In the genomic region with DNA sequence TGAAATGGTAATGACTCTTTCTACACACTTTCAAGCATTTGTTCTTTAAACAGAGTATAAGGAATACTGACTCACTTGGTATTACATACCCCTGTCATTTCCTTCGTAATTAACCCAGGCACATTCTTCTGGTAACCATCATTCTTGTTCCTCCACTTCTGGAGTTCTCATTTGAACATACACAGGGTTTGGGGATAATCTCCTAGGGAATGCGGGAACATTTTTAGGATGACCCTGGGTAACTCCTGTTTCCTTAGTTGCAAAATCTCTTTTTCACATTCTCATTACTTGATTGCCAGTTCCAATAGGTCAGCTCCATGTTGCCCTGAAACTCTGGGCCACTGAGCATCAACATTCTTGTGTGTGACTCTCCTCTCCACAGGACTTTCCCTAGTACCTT, we compare ENCODE assay signal across 26 cellular contexts. TPM values are rescaled to one million over a fixed set of nuclear protein-coding genes. Genes with fewer than 3 reads are reported as not detected.
DNase-seq lines count a peak whose midpoint lies in the region; ATAC-seq and TF ChIP-seq lines count a peak whose summit lies in the region.
"Had no signal": no experiment of that assay in that cellular context is flagged by ENCODE, and none has a peak within 500 bp of the region (broad histone marks: within the 10 kb centered on the region; RNA-seq: fewer than 3 reads in every experiment).

No MANE protein-coding gene starts in this region.

- POLR2A ChIA-PET in PC-9 (lab: Charles Lee; ENCODE audit: unreplicated experiment), result no interaction called here

- H2BK120ac ChIP-seq in neuronal stem cell (ENCODE audit: low read depth, low read length), result no peak overlapping the region

- no peak overlapping the region for H4K91ac ChIP-seq in neuronal stem cell (ENCODE audit: low read depth, low read length, poor library complexity)

- intact Hi-C loops in PC-9 (cut with micrococcal nuclease; ENCODE audit: unreplicated experiment) (no loop called here), Right ventricle myocardium inferior (cut with DNase I) (no loop called here)

- peak; percentile 70 for DNase-seq in EH (ENCODE audit: low read depth)
- peak; percentile 41 for DNase-seq in NCI-H226
- peak; percentile 58 for DNase-seq in epithelial cell of esophagus (ENCODE audit: low read depth)
- no peak for DNase-seq in neuronal stem cell (ENCODE audit: low spot score)
- DNase-seq in DMS153 treated with DMSO at 0.1 percent for 48 hours (lab: John Stamatoyannopoulos, UW; ENCODE audit: unreplicated experiment), result no peak
- DNase-seq in GM20000 (ENCODE audit: low spot score), result no peak
- DNase-seq in PC-9, result no peak
- no peak for DNase-seq in Right ventricle myocardium inferior (ENCODE audit: missing footprints)
- DNase-seq: ACHN; activated CD4-positive, alpha-beta T cell treated with anti-CD3 and anti-CD28 coated beads for 48 hours; activated naive CD4-positive, alpha-beta T cell; activated T-cell treated with anti-CD3 and anti-CD28 coated beads, Interleukin-2, amount 50 U/mL, for 4 hours; adrenal gland; Calu3; heart left ventricle; left cardiac atrium; NCI-H1092; NCI-H187 treated with DMSO at 0.1 percent for 48 hours; NCI-H526; occipital lobe; stimulated activated CD4-positive, alpha-beta T cell treated with anti-CD3 and anti-CD28 coated beads, Interleukin-12 subunit alpha, Interleukin-12 subunit beta, amount 100 ng/mL, for 4 hours; stimulated activated naive CD4-positive, alpha-beta T cell treated with Interleukin-2 at 50 U/mL for 16 hours had no signal

- H3K4me2 ChIP-seq in neuronal stem cell (ENCODE audit: insufficient read depth, low read length, poor library complexity, severe bottlenecking) (no peak overlapping the region), PC-9 (no peak overlapping the region)

- no peaks in the 10 kb centered on the region for H3K79me1 ChIP-seq in neuronal stem cell (ENCODE audit: low read depth, low read length)

- BruUV-seq in PC-9 (replicated peaks; lab: Mats Ljungman, UMichigan), result no TSS peak

- H2AFZ ChIP-seq in neuronal stem cell (ENCODE audit: low read length), result no peak overlapping the region
- no peak overlapping the region for H2AFZ ChIP-seq in PC-9

- H3K4me3 ChIP-seq in epithelial cell of esophagus (ENCODE audit: low read length) (no peak overlapping the region), neuronal stem cell (ENCODE audit: low read length in 2 of 2) (no peak overlapping the region), PC-9 (no peak overlapping the region)
- H3K4me3 ChIP-seq: adrenal gland, coronary artery, heart left ventricle, thoracic aorta, vagina had no signal

- H3K9ac ChIP-seq in neuronal stem cell (ENCODE audit: low read depth, low read length, poor library complexity), result no peak overlapping the region

- H3K27me3 ChIP-seq in neuronal stem cell (ENCODE audit: control insufficient read depth in 3 of 3, insufficient read depth in 3 of 3, low read depth in 1 of 3, low read length in 3 of 3), result peaks cover 0 to 5% (median 0%) of the 10 kb centered on the region in 3 experiments
- H3K27me3 ChIP-seq in PC-9 (ENCODE audit: insufficient read depth, low read depth), result no peaks in the 10 kb centered on the region
- H3K27me3 ChIP-seq: adrenal gland, heart left ventricle, vagina had no signal

- no peak overlapping the region for H3K4ac ChIP-seq in neuronal stem cell (ENCODE audit: low read length)

- peak overlapping the region; percentile 47 for H3K27ac ChIP-seq in neuronal stem cell (replicated peaks; ENCODE audit: low read length)
- H3K27ac ChIP-seq in PC-9, result no peak overlapping the region
- H3K27ac ChIP-seq: adrenal gland, C4-2B, coronary artery, heart left ventricle, thoracic aorta, vagina had no signal

- no peaks in the 10 kb centered on the region for H3F3A ChIP-seq in PC-9 (ENCODE audit: insufficient read depth, low read depth)

- H4K20me1 ChIP-seq in PC-9 (ENCODE audit: insufficient read depth), result no peaks in the 10 kb centered on the region

- TF ChIP-seq CTCF in epithelial cell of esophagus (IDR thresholded peaks at IDR 0.05; ENCODE audit: insufficient read depth, low read depth, low read length, missing control alignments) (no peak), GM20000 (IDR thresholded peaks at IDR 0.05; ENCODE audit: extremely low read depth, missing control alignments) (no peak), PC-9 (conservative IDR thresholded peaks at IDR 0.05) (no peak)

- ATAC-seq in Right ventricle myocardium inferior, result no peak
- ATAC-seq: activated T-cell treated with anti-CD3 and anti-CD28 coated beads, Interleukin-2, amount 50 U/mL, for 4 hours; heart left ventricle; left cardiac atrium had no signal

- H3K18ac ChIP-seq in neuronal stem cell (ENCODE audit: low read length), result no peak overlapping the region

- H3K4me1 ChIP-seq in neuronal stem cell (ENCODE audit: control insufficient read depth in 2 of 2, insufficient read depth in 1 of 2, low read depth in 1 of 2, low read length in 2 of 2) (peaks cover 0 to 2% of the 10 kb centered on the region in 2 donors), PC-9 (replicated peaks; ENCODE audit: insufficient read depth) (no peaks in the 10 kb centered on the region)
- H3K4me1 ChIP-seq: adrenal gland, heart left ventricle, vagina had no signal

- peaks cover 1 to 6% of the 10 kb centered on the region in 2 donors for H3K9me3 ChIP-seq in neuronal stem cell (replicated peaks in 1 of 2; ENCODE audit: control insufficient read depth in 2 of 2, insufficient read depth in 1 of 2, low read depth in 1 of 2, low read length in 2 of 2)
- no peaks in the 10 kb centered on the region for H3K9me3 ChIP-seq in PC-9 (ENCODE audit: insufficient read depth, low read depth)
- H3K9me3 ChIP-seq: adrenal gland, thoracic aorta, vagina had no signal

- H3K14ac ChIP-seq in neuronal stem cell (ENCODE audit: low read length), result no peak overlapping the region

- no peak overlapping the region for H2BK12ac ChIP-seq in neuronal stem cell (ENCODE audit: low read length)

- H4K8ac ChIP-seq in neuronal stem cell (ENCODE audit: low read depth, low read length), result no peak overlapping the region

- H2AK5ac ChIP-seq in neuronal stem cell (ENCODE audit: low read depth, low read length), result no peak overlapping the region

- no CpG with 5 or more reads among the region's 2 CpGs for WGBS in neuronal stem cell (ENCODE audit: extremely low coverage in 2 of 2, insufficient read length in 2 of 2, insufficient replicate concordance in 1 of 2), 2 donors

- H2BK5ac ChIP-seq in neuronal stem cell (ENCODE audit: low read length), result no peak overlapping the region

- no peak overlapping the region for H3K23ac ChIP-seq in neuronal stem cell (ENCODE audit: low read depth, low read length, poor library complexity)

- CTCF ChIA-PET in PC-9 (lab: Charles Lee), result no interaction called here

- H2BK15ac ChIP-seq in neuronal stem cell (ENCODE audit: low read length), result no peak overlapping the region

- no peaks in the 10 kb centered on the region for H3K9me2 ChIP-seq in PC-9 (ENCODE audit: insufficient read depth)

- H3K36me3 ChIP-seq in neuronal stem cell (replicated peaks in 1 of 2; ENCODE audit: control insufficient read depth in 2 of 2, insufficient read depth in 2 of 2, low read length in 2 of 2) (no peaks in the 10 kb centered on the region), PC-9 (ENCODE audit: low read depth) (no peaks in the 10 kb centered on the region)
- H3K36me3 ChIP-seq: adrenal gland, heart left ventricle, thoracic aorta, vagina had no signal

- H3K79me2 ChIP-seq in PC-9 (ENCODE audit: low read depth), result no peaks in the 10 kb centered on the region

RNA-seq across cellular contexts. Expression of a gene that starts 51.5 kb away (rescaled TPM):
- 22.6 TPM for polyA plus RNA-seq in neuronal stem cell (2013, experiment 1 of 2)
- polyA plus RNA-seq in neuronal stem cell (2013, experiment 2 of 2), result 23.2 TPM
- total RNA-seq in PC-9 (2021), result 15.7 and 20.0 TPM in 2 replicates
- 6.4 TPM for total RNA-seq in Right ventricle myocardium inferior

Comparison
In these comparisons a context has a peak if more than half of its experiments do, and no peak if none do; other contexts are left out.
1. DNase-seq: peak in EH (single experiment), NCI-H226 (single experiment) and epithelial cell of esophagus (single experiment); none in neuronal stem cell (single experiment), DMS153 treated with DMSO at 0.1 percent for 48 hours (single experiment), GM20000 (single experiment), PC-9 (0 of 2) and Right ventricle myocardium inferior (single experiment).